Comparison of ENCODE assay signal across 13 cellular contexts in the genomic region with DNA sequence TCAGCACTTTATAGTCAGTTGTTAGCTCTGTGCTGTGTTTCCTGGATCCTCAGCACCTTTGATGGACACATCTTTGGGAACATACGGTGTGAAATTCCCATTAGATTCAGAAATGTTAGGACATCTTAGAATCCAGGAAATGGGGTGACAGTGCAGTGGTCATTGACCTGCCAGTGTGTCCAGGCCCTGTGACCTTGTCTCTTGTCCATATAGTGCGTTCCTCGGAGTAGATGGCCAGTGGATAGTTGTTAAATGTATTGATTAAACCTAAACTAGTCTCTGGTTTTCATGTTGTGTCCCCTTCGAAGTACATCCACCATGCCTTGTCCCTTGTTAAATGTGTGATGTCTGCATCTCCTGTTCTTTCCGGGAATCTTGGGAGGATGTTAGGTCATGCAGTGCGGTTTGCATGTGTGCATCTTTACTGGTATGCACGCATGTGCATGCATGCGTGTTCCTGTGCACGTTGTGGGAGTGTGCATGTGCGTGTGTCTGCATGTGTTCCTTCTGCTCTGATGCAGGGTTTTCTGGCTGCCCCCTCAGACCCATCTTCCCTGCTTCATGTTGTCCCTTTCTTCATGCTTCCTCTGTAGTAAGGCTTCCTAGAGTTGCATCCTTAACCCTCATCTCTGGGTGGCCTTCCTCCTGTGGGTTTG. TPM values are rescaled to one million over a fixed set of nuclear protein-coding genes. Genes with fewer than 3 reads are reported as not detected.
DNase-seq lines count a peak whose midpoint lies in the region; ATAC-seq and TF ChIP-seq lines count a peak whose summit lies in the region.
"Had no signal": no experiment of that assay in that cellular context is flagged by ENCODE, and none has a peak within 500 bp of the region (broad histone marks: within the 10 kb centered on the region; RNA-seq: fewer than 3 reads in every experiment).

No MANE protein-coding gene starts in this region.

- peaks cover 41% of the 10 kb centered on the region for H3K4me1 Mint-ChIP-seq in activated naive CD8-positive, alpha-beta T cell treated with anti-CD3 and anti-CD28 coated beads for 36 hours
- H3K4me1 Mint-ChIP-seq in naive thymus-derived CD8-positive, alpha-beta T cell: peaks cover 34 to 72% (median 67%) of the 10 kb centered on the region in 4 donors

- TF ChIP-seq CTCF in DOHH2 (IDR thresholded peaks at IDR 0.05; ENCODE audit: low read depth, low read length, poor library complexity, severe bottlenecking): no peak

- no peak for ATAC-seq in naive thymus-derived CD8-positive, alpha-beta T cell
- no peak for ATAC-seq in HG02798 (IDR thresholded peaks at IDR 0.05; ENCODE audit: poor library complexity, unreplicated experiment)

- peak overlapping the region in 8 of 11 experiments; percentile 37 to 97 (median 50); a peak in 7 of 22 replicates for H3K9ac ChIP-seq in BLaER1 treated with 17β-estradiol and CSF1 and Interleukin-3, amounts not matched to agents 10 nM and 100 nM

- DNase-seq in activated naive CD8-positive, alpha-beta T cell treated with anti-CD3 and anti-CD28 coated beads for 36 hours: no peak
- no peak for DNase-seq in naive thymus-derived CD8-positive, alpha-beta T cell
- DNase-seq in HEK293T (ENCODE audit: extremely low spot score) (no peak), NCI-H2196 treated with DMSO at 0.1 percent for 48 hours (lab: John Stamatoyannopoulos, UW; ENCODE audit: unreplicated experiment) (no peak), NCI-H510A (lab: John Stamatoyannopoulos, UW) (no peak)
- DNase-seq: C1 segment of cervical spinal cord, NCI-H2171 had no signal

- H3K27me3 ChIP-seq in BLaER1 treated with 17β-estradiol and CSF1 and Interleukin-3, amounts not matched to agents 10 nM and 100 nM: no peaks in the 10 kb centered on the region
- H3K27me3 ChIP-seq in DOHH2 (ENCODE audit: control insufficient read depth, low read length): no peaks in the 10 kb centered on the region

- H3K9me2 ChIP-seq in DOHH2 (replicated peaks; ENCODE audit: control insufficient read depth, low read length): no peaks in the 10 kb centered on the region

- peaks cover 47 to 54% (median 51%) of the 10 kb centered on the region in 10 experiments for H3K4me1 ChIP-seq in BLaER1 treated with 17β-estradiol and CSF1 and Interleukin-3, amounts not matched to agents 10 nM and 100 nM
- H3K4me1 ChIP-seq in DOHH2 (ENCODE audit: control insufficient read depth, low read length): peaks cover 38% of the 10 kb centered on the region

- H4K20me1 ChIP-seq in BLaER1 treated with 17β-estradiol and CSF1 and Interleukin-3, amounts not matched to agents 10 nM and 100 nM: peaks cover 28 to 86% (median 81%) of the 10 kb centered on the region in 11 experiments; a peak in 21 of 22 replicates
- peaks cover 26% of the 10 kb centered on the region; the same call in 1 of the 2 replicates for H4K20me1 ChIP-seq in DOHH2 (ENCODE audit: control insufficient read depth, insufficient read depth, low read depth, low read length)

- CTCF ChIA-PET in HEK293T (lab: Yijun Ruan, JAX): interaction anchor here (1.0 kb wide), 1 partner anchor 71 kb away, joined by 8 read pairs; no protein-coding TSS in a partner anchor

- no peaks in the 10 kb centered on the region for H3K9me3 ChIP-seq in BLaER1 treated with 17β-estradiol and CSF1 and Interleukin-3, amounts not matched to agents 10 nM and 100 nM (replicated peaks in 1 of 11)
- no peaks in the 10 kb centered on the region for H3K9me3 ChIP-seq in DOHH2 (ENCODE audit: control insufficient read depth, insufficient read depth, low read length)
- H3K9me3 ChIP-seq: prostate gland had no signal

- 0 out of 22 replicates have a peak overlapping the region, but pooled peaks of 1 of the 11 experiments have one; percentile 20 for H3K27ac ChIP-seq in BLaER1 treated with 17β-estradiol and CSF1 and Interleukin-3, amounts not matched to agents 10 nM and 100 nM
- no peak overlapping the region for H3K27ac ChIP-seq in DOHH2 (ENCODE audit: low read depth, low read length)
- H3K27ac ChIP-seq: prostate gland had no signal

- no peak overlapping the region for H3K4me3 ChIP-seq in BLaER1 treated with 17β-estradiol and CSF1 and Interleukin-3, amounts not matched to agents 10 nM and 100 nM
- H3K4me3 ChIP-seq in DOHH2 (ENCODE audit: low read length): 0 out of 2 replicates have a peak overlapping the region, but pooled peaks have one; percentile 13
- H3K4me3 ChIP-seq: lung, prostate gland had no signal

- peak overlapping the region; percentile 44 for H3K27ac Mint-ChIP-seq in activated naive CD8-positive, alpha-beta T cell treated with anti-CD3 and anti-CD28 coated beads for 36 hours
- H3K27ac Mint-ChIP-seq in naive thymus-derived CD8-positive, alpha-beta T cell: peak overlapping the region in 8 of 10 donors; percentile 4 to 88 (median 64)

- no peaks in the 10 kb centered on the region for H3K27me3 Mint-ChIP-seq in activated naive CD8-positive, alpha-beta T cell treated with anti-CD3 and anti-CD28 coated beads for 36 hours
- no peaks in the 10 kb centered on the region for H3K27me3 Mint-ChIP-seq in naive thymus-derived CD8-positive, alpha-beta T cell
- H3K27me3 Mint-ChIP-seq: stimulated activated naive CD8-positive, alpha-beta T cell treated with anti-CD3 and anti-CD28 coated beads, Interleukin-15, Interleukin-2, amounts not matched to agents 100 ng/mL and 50 ng/mL, for 24 hours had no signal

- POLR2A ChIA-PET in naive thymus-derived CD8-positive, alpha-beta T cell (lab: Charles Lee): interaction anchor here (0.7 to 1.1 kb wide), 3 partner anchors 25 to 192 kb away, joined by 3 to 6 read pairs (median 3); partner anchors contain the start of gene TRMT2A
- POLR2A ChIA-PET in HEK293T (lab: Yijun Ruan, JAX): interaction anchor here (1.1 to 1.8 kb wide), 4 partner anchors 28 to 69 kb away, joined by 3 to 6 read pairs (median 4); partner anchors contain the start of gene TRMT2A

- peak overlapping the region; percentile 4 to 99 (median 97); a peak in 17 of 22 replicates for H3K4me2 ChIP-seq in BLaER1 treated with 17β-estradiol and CSF1 and Interleukin-3, amounts not matched to agents 10 nM and 100 nM
- H3K4me2 ChIP-seq in DOHH2 (ENCODE audit: low read length): peak overlapping the region; percentile 2

- peaks cover 87% of the 10 kb centered on the region for H3K79me2 ChIP-seq in DOHH2 (ENCODE audit: control insufficient read depth, low read length)

- H3K9me3 Mint-ChIP-seq in activated naive CD8-positive, alpha-beta T cell treated with anti-CD3 and anti-CD28 coated beads for 36 hours: no peaks in the 10 kb centered on the region
- no peaks in the 10 kb centered on the region for H3K9me3 Mint-ChIP-seq in naive thymus-derived CD8-positive, alpha-beta T cell
- H3K9me3 Mint-ChIP-seq: stimulated activated naive CD8-positive, alpha-beta T cell treated with anti-CD3 and anti-CD28 coated beads, Interleukin-15, Interleukin-2, amounts not matched to agents 100 ng/mL and 50 ng/mL, for 24 hours had no signal

- peaks cover 38% of the 10 kb centered on the region for H3K36me3 Mint-ChIP-seq in activated naive CD8-positive, alpha-beta T cell treated with anti-CD3 and anti-CD28 coated beads for 36 hours
- H3K36me3 Mint-ChIP-seq in naive thymus-derived CD8-positive, alpha-beta T cell: peaks cover 0 to 40% (median 10%) of the 10 kb centered on the region in 3 donors

- H3F3A ChIP-seq in DOHH2 (ENCODE audit: control insufficient read depth, insufficient read depth): no peaks in the 10 kb centered on the region

- peak overlapping the region; percentile 3 for H3K4me3 Mint-ChIP-seq in activated naive CD8-positive, alpha-beta T cell treated with anti-CD3 and anti-CD28 coated beads for 36 hours
- H3K4me3 Mint-ChIP-seq in naive thymus-derived CD8-positive, alpha-beta T cell: peak overlapping the region in 4 of 10 donors; percentile 31 to 74 (median 66)

- H3K36me3 ChIP-seq in BLaER1 treated with 17β-estradiol and CSF1 and Interleukin-3, amounts not matched to agents 10 nM and 100 nM: peaks cover 36 to 78% (median 51%) of the 10 kb centered on the region in 11 experiments
- H3K36me3 ChIP-seq in DOHH2 (ENCODE audit: control insufficient read depth, low read length): peaks cover 72% of the 10 kb centered on the region

TF ChIP-seq in HEK293T, 16 proteins besides CTCF, POLR2A, EP300 and RAD21:
- TF ChIP-seq SP1 (IDR thresholded peaks at IDR 0.05) (no peak), ARNT (IDR thresholded peaks at IDR 0.05) (no peak), BHLHE40 (IDR thresholded peaks at IDR 0.05; ENCODE audit: borderline replicate concordance) (no peak), FOXM1 (IDR thresholded peaks at IDR 0.05; ENCODE audit: borderline replicate concordance) (no peak)
TF ChIP-seq in HEK293T: peak in this region for 0.

RNA-seq across cellular contexts. Expression of gene DGCR8, which starts 4.0 kb away (rescaled TPM):
- 10 to 100 TPM; 42.6 to 47.0 TPM for total RNA-seq in activated naive CD8-positive, alpha-beta T cell treated with anti-CD3 and anti-CD28 coated beads for 36 hours
- total RNA-seq in naive thymus-derived CD8-positive, alpha-beta T cell: 10 to 100 TPM; 51.3 to 53.3 TPM
- polyA plus RNA-seq in naive thymus-derived CD8-positive, alpha-beta T cell: 1 to 10 TPM; 4.0 to 6.0 (median 4.4) TPM

RNA-seq across cellular contexts. Expression of gene RANBP1, which starts 31.9 kb away (rescaled TPM):
- total RNA-seq in activated naive CD8-positive, alpha-beta T cell treated with anti-CD3 and anti-CD28 coated beads for 36 hours: 100 to 1,000 TPM; 492 to 506 TPM
- 10 to 100 TPM; 64.0 to 67.0 TPM for total RNA-seq in naive thymus-derived CD8-positive, alpha-beta T cell
- polyA plus RNA-seq in naive thymus-derived CD8-positive, alpha-beta T cell: 100 to 1,000 TPM in 1 of 3 donors, 10 to 100 TPM in 2; 72.5 to 106 (median 92.7) TPM

RNA-seq across cellular contexts. Expression of gene TRMT2A, which starts 33.0 kb away (rescaled TPM):
- 100 to 1,000 TPM; 124 to 139 TPM for total RNA-seq in activated naive CD8-positive, alpha-beta T cell treated with anti-CD3 and anti-CD28 coated beads for 36 hours
- 100 to 1,000 TPM; 120 to 123 TPM for total RNA-seq in naive thymus-derived CD8-positive, alpha-beta T cell
- 10 to 100 TPM; 24.8 to 36.8 (median 32.5) TPM for polyA plus RNA-seq in naive thymus-derived CD8-positive, alpha-beta T cell

RNA-seq across cellular contexts. Expression of gene ZDHHC8, which starts 47.6 kb away (rescaled TPM):
- 10 to 100 TPM; 63.4 to 66.6 TPM for total RNA-seq in activated naive CD8-positive, alpha-beta T cell treated with anti-CD3 and anti-CD28 coated beads for 36 hours
- 10 to 100 TPM; 93.5 to 99.2 TPM for total RNA-seq in naive thymus-derived CD8-positive, alpha-beta T cell
- 1 to 10 TPM; 1.4 to 4.6 (median 2.6) TPM for polyA plus RNA-seq in naive thymus-derived CD8-positive, alpha-beta T cell

Comparison
In these comparisons a context has a peak if more than half of its experiments do, and no peak if none do; other contexts are left out.
1. RNA of gene RANBP1, which starts 31.9 kb away (total RNA-seq): 492 to 506 TPM in activated naive CD8-positive, alpha-beta T cell treated with anti-CD3 and anti-CD28 coated beads for 36 hours; 64.0 to 67.0 TPM in naive thymus-derived CD8-positive, alpha-beta T cell; every median in the first group is over 4 times any median in the second.